Comparison of ENCODE assay signal across 9 cellular contexts in genomic region chr2:206642075-206643025, GRCh38. TPM values are rescaled to one million over a fixed set of nuclear protein-coding genes. Genes with fewer than 3 reads are reported as not detected.
A peak's percentile ranks its signal among the peaks of the same experiment; 100 is the strongest.
DNase-seq lines count a peak whose midpoint lies in the region; ATAC-seq lines count a peak whose summit lies in the region.
"Had no signal": no experiment of that assay in that cellular context is flagged by ENCODE, and none has a peak within 500 bp of the region (broad histone marks: within the 10 kb centered on the region; RNA-seq: fewer than 3 reads in every experiment).

TSS of gene FAM237A (plus strand) at chr2:206642487. CDS start at chr2:206644237, 1,750 bp downstream.

- peaks cover 2% of the 10 kb centered on the region for H3K9me3 Mint-ChIP-seq in activated naive CD8-positive, alpha-beta T cell treated with anti-CD3 and anti-CD28 coated beads for 36 hours
- H3K9me3 Mint-ChIP-seq in stimulated activated memory B cell treated with anti-CD40 and anti-IgM and Interleukin-4, amounts not matched to agents 10 μg/mL and 1 μg/mL and 100 μg/mL, for 72 hours, result no peaks in the 10 kb centered on the region

- no peaks in the 10 kb centered on the region for H3K36me3 Mint-ChIP-seq in activated naive CD8-positive, alpha-beta T cell treated with anti-CD3 and anti-CD28 coated beads for 36 hours
- no peaks in the 10 kb centered on the region for H3K36me3 Mint-ChIP-seq in stimulated activated memory B cell treated with anti-CD40 and anti-IgM and Interleukin-4, amounts not matched to agents 10 μg/mL and 1 μg/mL and 100 μg/mL, for 72 hours

- DNase-seq in COLO829 (ENCODE audit: low spot score), result peak; percentile 57
- peak; percentile 29 for DNase-seq in HPDE6-E6E7 (ENCODE audit: extremely low spot score)
- peak; percentile 6 for DNase-seq in activated naive CD8-positive, alpha-beta T cell treated with anti-CD3 and anti-CD28 coated beads for 36 hours
- peak; percentile 52 for DNase-seq in iPS DF 19.7 (ENCODE audit: low read depth, low spot score)
- DNase-seq in stromal cell of bone marrow (ENCODE audit: low read depth), result peak; percentile 34
- no peak for DNase-seq in SHP77 (lab: John Stamatoyannopoulos, UW)
- DNase-seq in Kasumi-1 (lab: John Stamatoyannopoulos, UW), result no peak

- ATAC-seq in stimulated activated memory B cell treated with anti-CD40 and anti-IgM and Interleukin-4, amounts not matched to agents 10 μg/mL and 1 μg/mL and 100 μg/mL, for 72 hours, result no peak

- H3K4me1 Mint-ChIP-seq in activated naive CD8-positive, alpha-beta T cell treated with anti-CD3 and anti-CD28 coated beads for 36 hours, result no peaks in the 10 kb centered on the region
- no peaks in the 10 kb centered on the region for H3K4me1 Mint-ChIP-seq in stimulated activated memory B cell treated with anti-CD40 and anti-IgM and Interleukin-4, amounts not matched to agents 10 μg/mL and 1 μg/mL and 100 μg/mL, for 72 hours

- peaks cover 24% of the 10 kb centered on the region for H3K27me3 Mint-ChIP-seq in activated naive CD8-positive, alpha-beta T cell treated with anti-CD3 and anti-CD28 coated beads for 36 hours
- peaks cover 9% of the 10 kb centered on the region for H3K27me3 Mint-ChIP-seq in stimulated activated memory B cell treated with anti-CD40 and anti-IgM and Interleukin-4, amounts not matched to agents 10 μg/mL and 1 μg/mL and 100 μg/mL, for 72 hours

- H3K27ac Mint-ChIP-seq in activated naive CD8-positive, alpha-beta T cell treated with anti-CD3 and anti-CD28 coated beads for 36 hours, result no peak within 1 kb of the TSS
- no peak within 1 kb of the TSS for H3K27ac Mint-ChIP-seq in stimulated activated memory B cell treated with anti-CD40 and anti-IgM and Interleukin-4, amounts not matched to agents 10 μg/mL and 1 μg/mL and 100 μg/mL, for 72 hours

- H3K4me3 Mint-ChIP-seq in activated naive CD8-positive, alpha-beta T cell treated with anti-CD3 and anti-CD28 coated beads for 36 hours, result no peak within 1 kb of the TSS
- H3K4me3 Mint-ChIP-seq in stimulated activated memory B cell treated with anti-CD40 and anti-IgM and Interleukin-4, amounts not matched to agents 10 μg/mL and 1 μg/mL and 100 μg/mL, for 72 hours, result no peak within 1 kb of the TSS

RNA-seq across cellular contexts. Expression of gene FAM237A, which starts in this region (rescaled TPM):
- total RNA-seq in activated naive CD8-positive, alpha-beta T cell treated with anti-CD3 and anti-CD28 coated beads for 36 hours, result not detected
- total RNA-seq: upper lobe of left lung had no signal

Comparison
In these comparisons a context has a peak if more than half of its experiments do, and no peak if none do; other contexts are left out.
1. Peak in DNase-seq in activated naive CD8-positive, alpha-beta T cell treated with anti-CD3 and anti-CD28 coated beads for 36 hours; RNA of the gene not detected or under 1 TPM.
2. DNase-seq: peak in COLO829 (single experiment), HPDE6-E6E7 (single experiment), iPS DF 19.7 (single experiment) and stromal cell of bone marrow (single experiment); none in SHP77 (0 of 2) and Kasumi-1 (0 of 2).